14 cellular contexts compared by ENCODE assay signal in the genomic region with DNA sequence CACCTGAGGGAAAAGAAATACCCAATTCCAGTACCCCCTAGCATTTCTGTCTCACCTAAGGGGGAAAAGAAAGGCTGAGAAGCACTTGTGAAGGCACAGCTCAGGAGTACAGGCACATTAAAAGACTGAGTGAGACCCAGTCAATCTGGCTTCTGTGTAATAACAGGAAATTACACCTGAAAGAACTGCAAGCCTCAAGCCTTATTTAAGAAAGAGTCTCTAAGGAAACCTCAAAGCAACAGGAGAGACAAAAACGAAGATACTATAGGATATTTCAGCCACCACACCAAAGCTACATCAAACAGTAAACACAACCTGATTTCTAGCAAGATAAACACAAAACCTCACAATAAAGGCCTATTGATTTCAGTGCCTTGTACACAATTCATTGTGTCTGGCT.
"Had no signal": no experiment of that assay in that cellular context is flagged by ENCODE, and none has a peak within 500 bp of the region (broad histone marks: within the 10 kb centered on the region; RNA-seq: fewer than 3 reads in every experiment).

No MANE protein-coding gene starts in this region.

- H3K36me3 ChIP-seq: pancreas, thyroid gland, vagina had no signal

- H3K27ac Mint-ChIP-seq: activated naive CD8-positive, alpha-beta T cell; brain had no signal

- H3K27ac ChIP-seq: pancreas, skin epidermis, thyroid gland, vagina had no signal

- H3K4me1 ChIP-seq: pancreas, vagina had no signal

- H3K9me3 ChIP-seq: pancreas, thyroid gland, vagina had no signal

- H3K4me3 Mint-ChIP-seq: activated naive CD8-positive, alpha-beta T cell; activated T-cell treated with anti-CD3 and anti-CD28 coated beads, Interleukin-2, amount 50 U/mL, for 4 hours; brain had no signal

- H3K4me3 ChIP-seq: pancreas, skin epidermis, thyroid gland, vagina had no signal

- ATAC-seq: activated CD4-positive, CD25-positive, alpha-beta regulatory T cell treated with anti-CD3 and anti-CD28 coated beads, Interleukin-2, amount 50 U/mL, for 24 hours; activated T-cell treated with anti-CD3 and anti-CD28 coated beads, Interleukin-2, amount 50 U/mL, for 4 hours; esophagus mucosa; pancreas; SK-N-SH treated with all-trans-retinoic acid at 6 μM for 48 hours had no signal

- DNase-seq: activated T-cell treated with anti-CD3 and anti-CD28 coated beads, Interleukin-2, amount 50 U/mL, for 4 hours; amygdala; hypothalamus; pancreas; stimulated activated CD4-positive, alpha-beta T cell treated with anti-CD3 and anti-CD28 coated beads, Interleukin-4, amount 100 ng/mL, for 4 hours; thyroid gland had no signal

- FAIRE-seq: endometrium, pancreas had no signal

- H3K27me3 ChIP-seq: pancreas, thyroid gland, vagina had no signal

- H3K36me3 Mint-ChIP-seq: activated naive CD8-positive, alpha-beta T cell; brain had no signal
